Comparison of ENCODE assay signal across 10 cellular contexts in genomic region chr10:104321716-104322415, GRCh38. TPM values are rescaled to one million over a fixed set of nuclear protein-coding genes. Genes with fewer than 3 reads are reported as not detected.
DNase-seq lines count a peak whose midpoint lies in the region; ATAC-seq and TF ChIP-seq lines count a peak whose summit lies in the region.
"Had no signal": no experiment of that assay in that cellular context is flagged by ENCODE, and none has a peak within 500 bp of the region (broad histone marks: within the 10 kb centered on the region; RNA-seq: fewer than 3 reads in every experiment).

No MANE protein-coding gene starts in this region.

- no TSS peak for BruUV-seq in IMR-90 (replicated peaks; lab: Mats Ljungman, UMichigan)

- H3K27me3 Mint-ChIP-seq in CD8-positive, alpha-beta T cell (ENCODE audit: low read depth): no peaks in the 10 kb centered on the region
- no peaks in the 10 kb centered on the region for H3K27me3 Mint-ChIP-seq in chondrocyte (ENCODE audit: low read depth)
- H3K27me3 Mint-ChIP-seq in natural killer cell treated with Interleukin-12 subunit alpha and Interleukin-12 subunit beta and Interleukin-15 and Interleukin-18, amount 100 ng/mL, for 72 hours: no peaks in the 10 kb centered on the region

- no peak overlapping the region for H2AK9ac ChIP-seq in IMR-90 (replicated peaks; ENCODE audit: low read depth, low read length, poor library complexity)

- dilution Hi-C loops in IMR-90 (cut with HindIII; ENCODE audit: low sequenced_read_pairs, unreplicated experiment): no loop called here

- no peak for TF ChIP-seq CTCF in CD8-positive, alpha-beta T cell (IDR thresholded peaks at IDR 0.05)
- no peak for TF ChIP-seq CTCF in IMR-90 (conservative IDR thresholded peaks at IDR 0.05; ENCODE audit: low read depth, low read length)
- TF ChIP-seq CTCF in chondrocyte (IDR thresholded peaks at IDR 0.05): no peak

- H4K91ac ChIP-seq in IMR-90 (ENCODE audit: insufficient read depth, low read depth, low read length): no peak overlapping the region

- POLR2A ChIA-PET in CD8-positive, alpha-beta T cell (lab: Charles Lee): interaction anchor here (0.9 to 4.4 kb wide), 5 partner anchors 14 to 31 kb away, joined by 3 to 26 read pairs (median 5); partner anchors contain the start of genes CFAP58 and ITPRIP
- POLR2A ChIA-PET in IMR-90 (lab: Charles Lee; ENCODE audit: unreplicated experiment): no interaction called here

- no peak overlapping the region for H2BK120ac ChIP-seq in IMR-90 (ENCODE audit: low read depth, low read length)

- H3K36me3 Mint-ChIP-seq in CD8-positive, alpha-beta T cell: peaks cover 31% of the 10 kb centered on the region
- no peaks in the 10 kb centered on the region for H3K36me3 Mint-ChIP-seq in chondrocyte (ENCODE audit: low read depth)
- H3K36me3 Mint-ChIP-seq in natural killer cell treated with Interleukin-12 subunit alpha and Interleukin-12 subunit beta and Interleukin-15 and Interleukin-18, amount 100 ng/mL, for 72 hours: no peaks in the 10 kb centered on the region

- H3K27ac Mint-ChIP-seq in CD8-positive, alpha-beta T cell: peak overlapping the region; percentile 85
- peak overlapping the region; percentile 58 for H3K27ac Mint-ChIP-seq in chondrocyte (ENCODE audit: unreplicated experiment)
- H3K27ac Mint-ChIP-seq in natural killer cell treated with Interleukin-12 subunit alpha and Interleukin-12 subunit beta and Interleukin-15 and Interleukin-18, amount 100 ng/mL, for 72 hours: peak overlapping the region; percentile 94 to 99

- H3K27me3 ChIP-seq in CD8-positive, alpha-beta T cell (ENCODE audit: insufficient read depth, low read length): no peaks in the 10 kb centered on the region
- H3K27me3 ChIP-seq in IMR-90 (ENCODE audit: control insufficient read depth, insufficient read depth, low read length): no peaks in the 10 kb centered on the region

- CTCF ChIA-PET in CD8-positive, alpha-beta T cell (lab: Charles Lee): interaction anchor here (0.8 to 7.7 kb wide), 9 partner anchors 8 to 47 kb away, joined by 3 to 54 read pairs (median 7); no protein-coding TSS in a partner anchor
- CTCF ChIA-PET in IMR-90 (lab: Yijun Ruan, JAX): interaction anchor here (0.7 to 1.0 kb wide), 4 partner anchors 8 to 15 kb away, joined by 3 read pairs; no protein-coding TSS in a partner anchor

- WGBS in IMR-90 (ENCODE audit: extremely low coverage in 2 of 2, insufficient read length in 1 of 2), 2 experiments: 58% methylated on average over 2 of the region's 8 CpGs; no CpG with 5 or more reads in 1 of the 2 experiments

- no peak overlapping the region for H2BK15ac ChIP-seq in IMR-90 (ENCODE audit: low read depth, low read length)

- no peak overlapping the region for H3K56ac ChIP-seq in IMR-90 (ENCODE audit: extremely low read depth, insufficient read depth, low read length)

- H4K20me1 ChIP-seq in IMR-90 (ENCODE audit: insufficient read depth, low read length): peaks cover 98% of the 10 kb centered on the region

- H3K27ac ChIP-seq in CD8-positive, alpha-beta T cell (ENCODE audit: low read depth, low read length): no peak overlapping the region
- no peak overlapping the region for H3K27ac ChIP-seq in IMR-90 (ENCODE audit: insufficient read depth, low read length)

- H2AFZ ChIP-seq in IMR-90 (replicated peaks; ENCODE audit: low read length, poor library complexity): no peak overlapping the region

- no peak overlapping the region; a peak in 1 of 4 replicates for H4K8ac ChIP-seq in IMR-90 (ENCODE audit: low read depth in 2 of 2, low read length in 2 of 2)

- intact Hi-C loops in CD8-positive, alpha-beta T cell (cut with DNase I, micrococcal nuclease): loop anchor here in 1 of 2 experiments (2.0 kb wide), 1 partner anchor 15 kb away; no protein-coding TSS in a partner anchor
- intact Hi-C loops in IMR-90 (cut with micrococcal nuclease): no loop called here

- H3K4me2 ChIP-seq in IMR-90 (ENCODE audit: low read depth, low read length): no peak overlapping the region

- no peak overlapping the region for H3K18ac ChIP-seq in IMR-90 (ENCODE audit: low read depth, low read length)

- H3K23ac ChIP-seq in IMR-90 (ENCODE audit: low read depth, low read length): peak overlapping the region; percentile 51; the same call in 1 of the 2 replicates

- peak overlapping the region; percentile 75 for H3K4me3 Mint-ChIP-seq in CD8-positive, alpha-beta T cell
- no peak overlapping the region for H3K4me3 Mint-ChIP-seq in chondrocyte (ENCODE audit: unreplicated experiment)
- H3K4me3 Mint-ChIP-seq in natural killer cell treated with Interleukin-12 subunit alpha and Interleukin-12 subunit beta and Interleukin-15 and Interleukin-18, amount 100 ng/mL, for 72 hours: peak overlapping the region; percentile 83

- 0 out of 2 replicates have a peak overlapping the region, but pooled peaks have one; percentile 15 for H2AK5ac ChIP-seq in IMR-90 (ENCODE audit: low read depth, low read length)

- peak overlapping the region; percentile 10; the same call in 1 of the 2 replicates for H3K14ac ChIP-seq in IMR-90 (replicated peaks; ENCODE audit: low read depth, low read length)

- no peaks in the 10 kb centered on the region for H3K9me3 ChIP-seq in CD8-positive, alpha-beta T cell (ENCODE audit: low read length)
- no peaks in the 10 kb centered on the region for H3K9me3 ChIP-seq in IMR-90 (ENCODE audit: control insufficient read depth, insufficient read depth, low read length)

- H3K36me3 ChIP-seq in CD8-positive, alpha-beta T cell (ENCODE audit: insufficient read depth, low read length): no peaks in the 10 kb centered on the region
- H3K36me3 ChIP-seq in IMR-90 (ENCODE audit: control insufficient read depth, insufficient read depth, low read length): no peaks in the 10 kb centered on the region; the same call in 1 of the 2 replicates

- no peaks in the 10 kb centered on the region for H3K9me3 Mint-ChIP-seq in CD8-positive, alpha-beta T cell
- H3K9me3 Mint-ChIP-seq in chondrocyte (ENCODE audit: low read depth): no peaks in the 10 kb centered on the region
- H3K9me3 Mint-ChIP-seq in natural killer cell treated with Interleukin-12 subunit alpha and Interleukin-12 subunit beta and Interleukin-15 and Interleukin-18, amount 100 ng/mL, for 72 hours: no peaks in the 10 kb centered on the region

- H3K4me1 Mint-ChIP-seq in CD8-positive, alpha-beta T cell (ENCODE audit: low read depth): peaks cover 91% of the 10 kb centered on the region
- peaks cover 57% of the 10 kb centered on the region for H3K4me1 Mint-ChIP-seq in chondrocyte (ENCODE audit: low read depth)
- peaks cover 87 to 89% of the 10 kb centered on the region in 2 donors for H3K4me1 Mint-ChIP-seq in natural killer cell treated with Interleukin-12 subunit alpha and Interleukin-12 subunit beta and Interleukin-15 and Interleukin-18, amount 100 ng/mL, for 72 hours (ENCODE audit: low read depth in 2 of 2)

- H2BK20ac ChIP-seq in IMR-90 (ENCODE audit: low read depth, low read length): no peak overlapping the region

- no peak for TF ChIP-seq RAD21 in IMR-90 (IDR thresholded peaks at IDR 0.05; ENCODE audit: low read length)

- ATAC-seq in CD8-positive, alpha-beta T cell: peak; percentile 53
- no peak for ATAC-seq in IMR-90 (ENCODE audit: low read depth)
- no peak for ATAC-seq in natural killer cell treated with Interleukin-12 subunit alpha and Interleukin-12 subunit beta and Interleukin-15 and Interleukin-18, amount 100 ng/mL, for 72 hours
- ATAC-seq in GM19452 (IDR thresholded peaks at IDR 0.05; ENCODE audit: unreplicated experiment): no peak
- no peak for ATAC-seq in HG03460 (IDR thresholded peaks at IDR 0.05; ENCODE audit: unreplicated experiment)
- ATAC-seq in GM18519 (IDR thresholded peaks at IDR 0.05; ENCODE audit: low FRiP score, unreplicated experiment): no peak

- no peak overlapping the region for H2BK5ac ChIP-seq in IMR-90 (ENCODE audit: low read depth, low read length, poor library complexity, severe bottlenecking)

- H3K79me1 ChIP-seq in IMR-90 (ENCODE audit: low read depth in 1 of 2, low read length in 2 of 2): peaks cover 6 to 90% of the 10 kb centered on the region in 2 experiments; a peak in 3 of 4 replicates

- in situ Hi-C loops in IMR-90 (cut with MboI; ENCODE audit: low sequenced_read_pairs): no loop called here

- peaks cover 68% of the 10 kb centered on the region for H3K9me1 ChIP-seq in IMR-90 (ENCODE audit: insufficient read depth, low read length)

- H3K9ac ChIP-seq in IMR-90 (ENCODE audit: low read depth, low read length): no peak overlapping the region

- H3K4ac ChIP-seq in IMR-90 (ENCODE audit: low read depth, low read length): no peak overlapping the region

- DNase-seq in CD8-positive, alpha-beta T cell: no peak
- DNase-seq in IMR-90: no peak
- DNase-seq in chondrocyte (ENCODE audit: low spot score): no peak
- DNase-seq in natural killer cell treated with Interleukin-12 subunit alpha and Interleukin-12 subunit beta and Interleukin-15 and Interleukin-18, amount 100 ng/mL, for 72 hours (ENCODE audit: low spot score): no peak
- no peak for DNase-seq in NCI-H1930 (lab: John Stamatoyannopoulos, UW)
- DNase-seq: GDM1, occipital lobe had no signal

- peaks cover 78% of the 10 kb centered on the region for H3K4me1 ChIP-seq in CD8-positive, alpha-beta T cell (ENCODE audit: insufficient read depth, low read length)
- H3K4me1 ChIP-seq in IMR-90 (ENCODE audit: control insufficient read depth, insufficient read depth, low read length): peaks cover 42% of the 10 kb centered on the region

- H4K5ac ChIP-seq in IMR-90 (ENCODE audit: low read depth, low read length): no peak overlapping the region

- no peak for TF ChIP-seq POLR2A in IMR-90 (IDR thresholded peaks at IDR 0.05; ENCODE audit: low read depth, low read length)

- peak overlapping the region; percentile 6 for H3K4me3 ChIP-seq in CD8-positive, alpha-beta T cell (ENCODE audit: low read depth, low read length)
- H3K4me3 ChIP-seq in IMR-90 (ENCODE audit: insufficient read depth, low read depth, low read length): no peak overlapping the region

RNA-seq across cellular contexts. Expression of gene ITPRIP, which starts 16.4 kb away (rescaled TPM):
- total RNA-seq in CD8-positive, alpha-beta T cell: 100 to 1,000 TPM; 212 to 214 TPM
- 7.2 and 7.5 TPM in 2 replicates for total RNA-seq in IMR-90 (2012; rRNA removed)
- polyA plus RNA-seq in IMR-90 (2012; rRNA removed): 31.9 and 38.1 TPM in 2 replicates
- polyA plus RNA-seq in IMR-90 (2012; cell fraction: cytosol; rRNA removed): 24.7 and 46.9 TPM in 2 replicates
- 64.8 and 65.2 TPM in 2 replicates for polyA plus RNA-seq in IMR-90 (2012; cell fraction: nucleus; rRNA removed; ENCODE audit: low replicate concordance)
- total RNA-seq in chondrocyte: 10.3 to 14.5 TPM (median 14.1 TPM) in 3 replicates
- 10 to 100 TPM; 42.1 to 63.0 TPM for total RNA-seq in natural killer cell treated with Interleukin-12 subunit alpha and Interleukin-12 subunit beta and Interleukin-15 and Interleukin-18, amount 100 ng/mL, for 72 hours

RNA-seq across cellular contexts. Expression of gene CFAP58, which starts 31.8 kb away (rescaled TPM):
- not detected for total RNA-seq in CD8-positive, alpha-beta T cell
- total RNA-seq in IMR-90 (2012; rRNA removed) (0.36 and 0.83 TPM in 2 replicates), chondrocyte (0.13 to 0.27 TPM (median 0.15 TPM) in 3 replicates)
- polyA plus RNA-seq in IMR-90 (2012; rRNA removed): 0.57 and 0.72 TPM in 2 replicates
- polyA plus RNA-seq in IMR-90 (2012; cell fraction: cytosol; rRNA removed): 0.03 and 0.09 TPM in 2 replicates
- 0.14 and 1.3 TPM in 2 replicates for polyA plus RNA-seq in IMR-90 (2012; cell fraction: nucleus; rRNA removed; ENCODE audit: low replicate concordance)
- total RNA-seq in natural killer cell treated with Interleukin-12 subunit alpha and Interleukin-12 subunit beta and Interleukin-15 and Interleukin-18, amount 100 ng/mL, for 72 hours: under 1 TPM; 0.38 to 0.67 TPM

RNA-seq across cellular contexts. Expression of gene GSTO2, which starts 52.9 kb away (rescaled TPM):
- under 1 TPM; 0.49 to 0.75 TPM for total RNA-seq in CD8-positive, alpha-beta T cell
- total RNA-seq in IMR-90 (2012; rRNA removed) (1.9 and 2.3 TPM in 2 replicates), chondrocyte (0.28 to 0.73 TPM (median 0.32 TPM) in 3 replicates)
- polyA plus RNA-seq in IMR-90 (2012; rRNA removed): 1.1 and 1.4 TPM in 2 replicates
- polyA plus RNA-seq in IMR-90 (2012; cell fraction: cytosol; rRNA removed): 1.0 and 3.0 TPM in 2 replicates
- polyA plus RNA-seq in IMR-90 (2012; cell fraction: nucleus; rRNA removed; ENCODE audit: low replicate concordance): 1.2 and 2.8 TPM in 2 replicates
- under 1 TPM; 0.53 to 0.93 TPM for total RNA-seq in natural killer cell treated with Interleukin-12 subunit alpha and Interleukin-12 subunit beta and Interleukin-15 and Interleukin-18, amount 100 ng/mL, for 72 hours
